1 cellular context compared by ENCODE assay signal in genomic region chr6:13474360-13474759, GRCh38.
TF ChIP-seq lines count a peak whose summit lies in the region.

No MANE protein-coding gene starts in this region.

TF ChIP-seq in HepG2, 621 proteins besides CTCF, POLR2A, EP300 and RAD21 (continued from another document and continues in another):
- TF ChIP-seq ZBTB46 (CRISPR knock-in tag; IDR thresholded peaks at IDR 0.05; ENCODE audit: borderline replicate concordance) (no peak), NPAS2 (CRISPR knock-in tag; IDR thresholded peaks at IDR 0.05; ENCODE audit: borderline replicate concordance) (no peak), SAP130 (CRISPR knock-in tag; IDR thresholded peaks at IDR 0.05; ENCODE audit: low read depth) (peak; percentile 37), ZNF292 (CRISPR knock-in tag; IDR thresholded peaks at IDR 0.05; ENCODE audit: borderline replicate concordance, low read depth) (no peak), NFYB (CRISPR knock-in tag; IDR thresholded peaks at IDR 0.05) (no peak), NFAT5 (CRISPR knock-in tag; IDR thresholded peaks at IDR 0.05) (no peak), ZNF18 (CRISPR knock-in tag; IDR thresholded peaks at IDR 0.05; ENCODE audit: insufficient replicate concordance) (no peak), POLR2AphosphoS2 (IDR thresholded peaks at IDR 0.05; ENCODE audit: low read depth, low read length) (no peak), JUN (CRISPR knock-in tag; IDR thresholded peaks at IDR 0.05) (no peak), ONECUT2 (CRISPR knock-in tag; IDR thresholded peaks at IDR 0.05) (no peak), NR1H2 (CRISPR knock-in tag; IDR thresholded peaks at IDR 0.05; ENCODE audit: borderline replicate concordance, low read depth) (no peak), ZNF761 (CRISPR knock-in tag; conservative IDR thresholded peaks at IDR 0.05) (no peak), KDM4B (CRISPR knock-in tag; IDR thresholded peaks at IDR 0.05) (no peak), MED1 (CRISPR knock-in tag; IDR thresholded peaks at IDR 0.05) (0 out of 2 replicates have a peak, but pooled peaks have one; percentile 35), TBX2 (CRISPR knock-in tag; IDR thresholded peaks at IDR 0.05; ENCODE audit: borderline replicate concordance) (no peak), FOXA1 (IDR thresholded peaks at IDR 0.05) (no peak), FOXA1 (CRISPR knock-in tag; IDR thresholded peaks at IDR 0.05) (peak; percentile 51; the same call in 1 of the 2 replicates), HNF4A (CRISPR knock-in tag; IDR thresholded peaks at IDR 0.05) (no peak), FLYWCH1 (CRISPR knock-in tag; IDR thresholded peaks at IDR 0.05) (no peak), CREB1 (IDR thresholded peaks at IDR 0.05) (no peak), CREB1 (CRISPR knock-in tag; IDR thresholded peaks at IDR 0.05) (peak; percentile 65; the same call in 1 of the 2 replicates), ZNF274 (CRISPR knock-in tag; IDR thresholded peaks at IDR 0.05) (no peak), ZSCAN9 (CRISPR knock-in tag; IDR thresholded peaks at IDR 0.05; ENCODE audit: borderline replicate concordance) (no peak), NCOA2 (CRISPR knock-in tag; IDR thresholded peaks at IDR 0.05) (peak; percentile 41; the same call in 1 of the 2 replicates), KDM5B (CRISPR knock-in tag; IDR thresholded peaks at IDR 0.05; ENCODE audit: borderline replicate concordance) (no peak), SMAD3 (CRISPR knock-in tag; IDR thresholded peaks at IDR 0.05) (no peak), SMARCE1 (IDR thresholded peaks at IDR 0.05; ENCODE audit: borderline replicate concordance) (no peak), ZFP36L1 (CRISPR knock-in tag; IDR thresholded peaks at IDR 0.05) (no peak), ZNF317 (CRISPR knock-in tag; IDR thresholded peaks at IDR 0.05) (no peak), UBTF (CRISPR knock-in tag; IDR thresholded peaks at IDR 0.05) (no peak), ZNF557 (CRISPR knock-in tag; IDR thresholded peaks at IDR 0.05) (no peak), MIER3 (CRISPR knock-in tag; IDR thresholded peaks at IDR 0.05; ENCODE audit: borderline replicate concordance) (no peak)
- TF ChIP-seq, protein P1, sequence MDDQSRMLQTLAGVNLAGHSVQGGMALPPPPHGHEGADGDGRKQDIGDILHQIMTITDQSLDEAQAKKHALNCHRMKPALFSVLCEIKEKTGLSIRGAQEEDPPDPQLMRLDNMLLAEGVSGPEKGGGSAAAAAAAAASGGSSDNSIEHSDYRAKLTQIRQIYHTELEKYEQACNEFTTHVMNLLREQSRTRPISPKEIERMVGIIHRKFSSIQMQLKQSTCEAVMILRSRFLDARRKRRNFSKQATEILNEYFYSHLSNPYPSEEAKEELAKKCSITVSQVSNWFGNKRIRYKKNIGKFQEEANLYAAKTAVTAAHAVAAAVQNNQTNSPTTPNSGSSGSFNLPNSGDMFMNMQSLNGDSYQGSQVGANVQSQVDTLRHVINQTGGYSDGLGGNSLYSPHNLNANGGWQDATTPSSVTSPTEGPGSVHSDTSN (CRISPR knock-in tag; IDR thresholded peaks at IDR 0.05; ENCODE audit: borderline replicate concordance), result no peak
- TF ChIP-seq, protein P2, sequence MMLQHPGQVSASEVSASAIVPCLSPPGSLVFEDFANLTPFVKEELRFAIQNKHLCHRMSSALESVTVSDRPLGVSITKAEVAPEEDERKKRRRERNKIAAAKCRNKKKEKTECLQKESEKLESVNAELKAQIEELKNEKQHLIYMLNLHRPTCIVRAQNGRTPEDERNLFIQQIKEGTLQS (CRISPR knock-in tag; IDR thresholded peaks at IDR 0.05), result no peak
- TF ChIP-seq, protein P3, sequence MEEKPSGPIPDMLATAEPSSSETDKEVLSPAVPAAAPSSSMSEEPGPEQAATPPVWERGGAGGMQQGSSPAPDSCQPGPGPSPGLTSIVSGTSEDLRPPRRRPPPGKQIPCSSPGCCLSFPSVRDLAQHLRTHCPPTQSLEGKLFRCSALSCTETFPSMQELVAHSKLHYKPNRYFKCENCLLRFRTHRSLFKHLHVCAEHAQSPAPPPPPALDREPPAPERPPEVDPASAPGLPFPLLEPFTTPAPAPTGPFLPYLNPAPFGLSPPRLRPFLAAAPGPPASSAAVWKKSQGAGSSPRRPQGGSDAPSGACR (CRISPR knock-in tag; IDR thresholded peaks at IDR 0.05), result no peak
- TF ChIP-seq, protein P4, sequence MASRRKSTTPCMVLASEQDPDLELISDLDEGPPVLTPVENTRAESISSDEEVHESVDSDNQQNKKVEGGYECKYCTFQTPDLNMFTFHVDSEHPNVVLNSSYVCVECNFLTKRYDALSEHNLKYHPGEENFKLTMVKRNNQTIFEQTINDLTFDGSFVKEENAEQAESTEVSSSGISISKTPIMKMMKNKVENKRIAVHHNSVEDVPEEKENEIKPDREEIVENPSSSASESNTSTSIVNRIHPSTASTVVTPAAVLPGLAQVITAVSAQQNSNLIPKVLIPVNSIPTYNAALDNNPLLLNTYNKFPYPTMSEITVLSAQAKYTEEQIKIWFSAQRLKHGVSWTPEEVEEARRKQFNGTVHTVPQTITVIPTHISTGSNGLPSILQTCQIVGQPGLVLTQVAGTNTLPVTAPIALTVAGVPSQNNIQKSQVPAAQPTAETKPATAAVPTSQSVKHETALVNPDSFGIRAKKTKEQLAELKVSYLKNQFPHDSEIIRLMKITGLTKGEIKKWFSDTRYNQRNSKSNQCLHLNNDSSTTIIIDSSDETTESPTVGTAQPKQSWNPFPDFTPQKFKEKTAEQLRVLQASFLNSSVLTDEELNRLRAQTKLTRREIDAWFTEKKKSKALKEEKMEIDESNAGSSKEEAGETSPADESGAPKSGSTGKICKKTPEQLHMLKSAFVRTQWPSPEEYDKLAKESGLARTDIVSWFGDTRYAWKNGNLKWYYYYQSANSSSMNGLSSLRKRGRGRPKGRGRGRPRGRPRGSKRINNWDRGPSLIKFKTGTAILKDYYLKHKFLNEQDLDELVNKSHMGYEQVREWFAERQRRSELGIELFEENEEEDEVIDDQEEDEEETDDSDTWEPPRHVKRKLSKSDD (CRISPR knock-in tag; IDR thresholded peaks at IDR 0.05; ENCODE audit: low read depth), result 0 out of 2 replicates have a peak, but pooled peaks have one; percentile 33
